Comparison of ENCODE assay signal across 17 cellular contexts in the genomic region with DNA sequence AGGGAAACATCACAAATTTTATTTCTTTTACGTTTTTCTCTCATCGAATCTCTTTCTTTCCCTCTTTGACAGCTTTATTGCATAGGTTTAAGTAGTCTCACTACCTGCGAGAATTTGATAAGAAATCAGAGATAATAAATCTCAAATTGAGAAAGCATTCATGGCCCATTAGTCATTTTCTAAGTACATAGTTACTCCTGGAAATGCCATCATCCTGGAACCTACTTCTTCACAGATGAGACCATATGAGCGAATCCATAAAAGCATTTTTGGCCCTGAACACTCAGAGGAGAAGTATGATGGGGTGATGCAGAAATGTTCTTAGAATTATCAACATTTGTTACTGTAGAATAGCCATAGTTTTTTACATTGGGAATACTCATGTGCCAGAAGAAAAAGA.
"Had no signal": no experiment of that assay in that cellular context is flagged by ENCODE, and none has a peak within 500 bp of the region (broad histone marks: within the 10 kb centered on the region; RNA-seq: fewer than 3 reads in every experiment).

No MANE protein-coding gene starts in this region.

- H3K9me3 ChIP-seq: breast epithelium, prostate gland, right atrium auricular region, suprapubic skin had no signal

- H3K9ac ChIP-seq: neural progenitor cell had no signal

- H3K4me1 Mint-ChIP-seq: immature natural killer cell; naive thymus-derived CD4-positive, alpha-beta T cell; neural progenitor cell; stimulated activated naive CD8-positive, alpha-beta T cell treated with anti-CD3 and anti-CD28 coated beads, Interleukin-15, amount 100 ng/mL, for 72 hours had no signal

- H3K27ac Mint-ChIP-seq: activated T-cell treated with anti-CD3 and anti-CD28 coated beads, Interleukin-2, amount 50 U/mL, for 72 hours; immature natural killer cell; naive thymus-derived CD4-positive, alpha-beta T cell; neural progenitor cell; stimulated activated naive CD8-positive, alpha-beta T cell treated with anti-CD3 and anti-CD28 coated beads, Interleukin-15, amount 100 ng/mL, for 72 hours; T-helper 2 cell treated with Interferon-gamma antibody and Interleukin-4, amounts not matched to agents 5 μg/mL and 100 μg/mL, for 36 hours had no signal

- H3K36me3 ChIP-seq: breast epithelium, neural progenitor cell, prostate gland, right atrium auricular region, suprapubic skin had no signal

- H3K27me3 ChIP-seq: breast epithelium, neural progenitor cell, right atrium auricular region, suprapubic skin had no signal

- H3K36me3 Mint-ChIP-seq: immature natural killer cell; naive thymus-derived CD4-positive, alpha-beta T cell had no signal

- H3K27ac ChIP-seq: breast epithelium, neural progenitor cell, prostate gland, right atrium auricular region, suprapubic skin had no signal

- H3K27me3 Mint-ChIP-seq: naive thymus-derived CD4-positive, alpha-beta T cell; stimulated activated naive CD8-positive, alpha-beta T cell treated with anti-CD3 and anti-CD28 coated beads, Interleukin-15, amount 100 ng/mL, for 72 hours had no signal

- H3K4me3 ChIP-seq: breast epithelium, neural progenitor cell, prostate gland, right atrium auricular region, suprapubic skin had no signal

- H3K4me1 ChIP-seq: breast epithelium, neural progenitor cell, prostate gland, right atrium auricular region, suprapubic skin had no signal

- DNase-seq: activated CD4-positive, alpha-beta T cell treated with anti-CD3 and anti-CD28 coated beads, Interleukin-2, amount 50 U/mL, for 4 hours; activated effector memory CD4-positive, alpha-beta T cell treated with anti-CD3 and anti-CD28 coated beads, Interleukin-2, amount 50 U/mL, for 16 hours; activated naive CD4-positive, alpha-beta T cell treated with anti-CD3 and anti-CD28 coated beads, Interleukin-2, amount 50 U/mL, for 16 hours; activated T-cell treated with anti-CD3 and anti-CD28 coated beads, Interleukin-2, amount 50 U/mL, for 72 hours; aorta; cortex of kidney; erythroblast; immature natural killer cell; mesenchymal stem cell; naive thymus-derived CD4-positive, alpha-beta T cell; stimulated activated naive CD8-positive, alpha-beta T cell treated with anti-CD3 and anti-CD28 coated beads, Interleukin-15, amount 100 ng/mL, for 72 hours had no signal

- H2AFZ ChIP-seq: neural progenitor cell had no signal

- H3K9me3 Mint-ChIP-seq: neural progenitor cell; T-helper 2 cell treated with Interferon-gamma antibody and Interleukin-4, amounts not matched to agents 5 μg/mL and 100 μg/mL, for 36 hours had no signal

- ATAC-seq: activated T-cell treated with anti-CD3 and anti-CD28 coated beads, Interleukin-2, amount 50 U/mL, for 72 hours; naive thymus-derived CD4-positive, alpha-beta T cell; stimulated activated naive CD8-positive, alpha-beta T cell treated with anti-CD3 and anti-CD28 coated beads, Interleukin-15, amount 100 ng/mL, for 72 hours had no signal

- H3K4me2 ChIP-seq: neural progenitor cell had no signal

- H3K4me3 Mint-ChIP-seq: activated T-cell treated with anti-CD3 and anti-CD28 coated beads, Interleukin-2, amount 50 U/mL, for 72 hours; immature natural killer cell; naive thymus-derived CD4-positive, alpha-beta T cell; neural progenitor cell; stimulated activated naive CD8-positive, alpha-beta T cell treated with anti-CD3 and anti-CD28 coated beads, Interleukin-15, amount 100 ng/mL, for 72 hours; T-helper 2 cell treated with Interferon-gamma antibody and Interleukin-4, amounts not matched to agents 5 μg/mL and 100 μg/mL, for 36 hours had no signal
